21 cellular contexts compared by ENCODE assay signal in the genomic region with DNA sequence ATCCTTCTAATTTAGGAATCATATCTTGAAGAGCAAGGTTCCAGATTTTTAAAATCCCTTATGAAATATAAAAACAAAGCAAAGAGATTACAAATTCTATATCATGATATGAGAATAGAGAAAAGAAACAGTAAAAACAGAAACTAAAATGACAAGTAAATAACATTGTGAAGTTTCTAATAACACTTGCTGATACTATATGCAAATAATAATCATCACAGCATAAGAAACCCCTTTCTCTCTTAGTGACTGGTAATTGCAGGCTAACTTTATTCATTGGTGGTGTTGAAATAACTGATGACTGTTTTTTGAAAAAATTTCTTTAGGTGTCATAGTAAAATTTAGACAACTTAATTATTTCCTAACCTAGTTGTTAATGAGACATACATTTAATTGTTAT.
"Had no signal": no experiment of that assay in that cellular context is flagged by ENCODE, and none has a peak within 500 bp of the region (broad histone marks: within the 10 kb centered on the region; RNA-seq: fewer than 3 reads in every experiment).

No MANE protein-coding gene starts in this region.

- H3K4me3 ChIP-seq: dorsolateral prefrontal cortex, gastrocnemius medialis, lower lobe of right lung, prostate gland, right atrium auricular region, sigmoid colon, stomach, thyroid gland, vagina had no signal

- H3K36me3 Mint-ChIP-seq: naive thymus-derived CD8-positive, alpha-beta T cell; stimulated activated effector memory CD8-positive, alpha-beta T cell treated with anti-CD3 and anti-CD28 coated beads, Interleukin-12 subunit alpha, Interleukin-12 subunit beta, amount 100 ng/mL, for 72 hours had no signal

- H3K4me1 Mint-ChIP-seq: nephron progenitor cell; stimulated activated effector memory CD8-positive, alpha-beta T cell treated with anti-CD3 and anti-CD28 coated beads, Interleukin-12 subunit alpha, Interleukin-12 subunit beta, amount 100 ng/mL, for 72 hours had no signal

- H3K4me3 Mint-ChIP-seq: naive thymus-derived CD8-positive, alpha-beta T cell; nephron progenitor cell; stimulated activated effector memory CD8-positive, alpha-beta T cell treated with anti-CD3 and anti-CD28 coated beads, Interleukin-12 subunit alpha, Interleukin-12 subunit beta, amount 100 ng/mL, for 72 hours had no signal

- H3K27ac Mint-ChIP-seq: naive thymus-derived CD8-positive, alpha-beta T cell; nephron progenitor cell; stimulated activated effector memory CD8-positive, alpha-beta T cell treated with anti-CD3 and anti-CD28 coated beads, Interleukin-12 subunit alpha, Interleukin-12 subunit beta, amount 100 ng/mL, for 72 hours had no signal

- H3K27me3 Mint-ChIP-seq: naive thymus-derived CD8-positive, alpha-beta T cell had no signal

- H3K27ac ChIP-seq: dorsolateral prefrontal cortex, gastrocnemius medialis, lower lobe of right lung, prostate gland, right atrium auricular region, sigmoid colon, stomach, thyroid gland, vagina had no signal

- DNase-seq: dorsolateral prefrontal cortex; effector CD4-positive, alpha-beta T cell; gastrocnemius medialis; head of caudate nucleus; left ventricle myocardium superior; lower lobe of right lung; naive thymus-derived CD8-positive, alpha-beta T cell; nephron progenitor cell; nucleus accumbens; sigmoid colon; stimulated activated CD4-positive, alpha-beta T cell treated with anti-CD3 and anti-CD28 coated beads, Interleukin-2, amount 100 ng/mL, for 24 hours; stimulated activated CD4-positive, alpha-beta T cell treated with anti-CD3 and anti-CD28 coated beads, Interleukin-4, amount 100 ng/mL, for 24 hours; stimulated activated naive CD4-positive, alpha-beta T cell treated with Interleukin-2 at 50 U/mL for 16 hours; stomach; thyroid gland; trophoblast cell had no signal

- H3K36me3 ChIP-seq: gastrocnemius medialis, lower lobe of right lung, prostate gland, right atrium auricular region, sigmoid colon, stomach, thyroid gland, vagina had no signal

- H3K9me3 Mint-ChIP-seq: nephron progenitor cell had no signal

- FAIRE-seq: keratinocyte had no signal

- H3K27me3 ChIP-seq: gastrocnemius medialis, right atrium auricular region, sigmoid colon, stomach, thyroid gland, vagina had no signal

- ATAC-seq: gastrocnemius medialis; left ventricle myocardium superior; lower lobe of right lung; naive thymus-derived CD8-positive, alpha-beta T cell; stimulated activated effector memory CD8-positive, alpha-beta T cell treated with anti-CD3 and anti-CD28 coated beads, Interleukin-12 subunit alpha, Interleukin-12 subunit beta, amount 100 ng/mL, for 72 hours had no signal

- H3K4me1 ChIP-seq: gastrocnemius medialis, lower lobe of right lung, prostate gland, right atrium auricular region, sigmoid colon, stomach, thyroid gland, vagina had no signal
